In genomic region chr9:134607971-134608370, GRCh38 we compare ENCODE assay signal across 24 cellular contexts. TPM values are rescaled to one million over a fixed set of nuclear protein-coding genes. Genes with fewer than 3 reads are reported as not detected.
DNase-seq lines count a peak whose midpoint lies in the region; ATAC-seq and TF ChIP-seq lines count a peak whose summit lies in the region.
"Had no signal": no experiment of that assay in that cellular context is flagged by ENCODE, and none has a peak within 500 bp of the region (broad histone marks: within the 10 kb centered on the region; RNA-seq: fewer than 3 reads in every experiment).

No MANE protein-coding gene starts in this region.

- H3K9ac ChIP-seq in endodermal cell (ENCODE audit: extremely low read depth, low read length, poor library complexity, severe bottlenecking) = no peak overlapping the region

- CTCF ChIA-PET in activated CD4-positive, alpha-beta memory T cell treated with anti-CD3 and anti-CD28 coated beads for 36 hours (lab: Charles Lee) = no interaction called here
- CTCF ChIA-PET in activated CD4-positive, alpha-beta memory T cell treated with anti-CD3 and anti-CD28 coated beads, Interleukin-2, amount 10 ng/mL, durations not matched to agents 7 days and 5 days (lab: Charles Lee) = no interaction called here
- CTCF ChIA-PET in activated naive CD4-positive, alpha-beta T cell treated with anti-CD3 and anti-CD28 coated beads for 36 hours (lab: Charles Lee) = no interaction called here

- intact Hi-C loops in activated CD4-positive, alpha-beta memory T cell treated with anti-CD3 and anti-CD28 coated beads for 36 hours (cut with micrococcal nuclease) = no loop called here
- intact Hi-C loops in activated naive CD4-positive, alpha-beta T cell treated with anti-CD3 and anti-CD28 coated beads for 36 hours (cut with micrococcal nuclease) = no loop called here

- no peaks in the 10 kb centered on the region for H3K4me1 Mint-ChIP-seq in activated CD4-positive, alpha-beta memory T cell treated with anti-CD3 and anti-CD28 coated beads for 36 hours (ENCODE audit: low read depth)
- H3K4me1 Mint-ChIP-seq in activated CD4-positive, alpha-beta memory T cell treated with anti-CD3 and anti-CD28 coated beads, Interleukin-2, amount 10 ng/mL, durations not matched to agents 7 days and 5 days = no peaks in the 10 kb centered on the region
- H3K4me1 Mint-ChIP-seq in endodermal cell (no peaks in the 10 kb centered on the region), osteocyte (ENCODE audit: unreplicated experiment) (peaks cover 46% of the 10 kb centered on the region)
- H3K4me1 Mint-ChIP-seq in activated naive CD4-positive, alpha-beta T cell treated with anti-CD3 and anti-CD28 coated beads for 36 hours (ENCODE audit: low read depth) = no peaks in the 10 kb centered on the region
- H3K4me1 Mint-ChIP-seq: stimulated activated naive CD8-positive, alpha-beta T cell treated with anti-CD3 and anti-CD28 coated beads, Interleukin-15, amount 100 ng/mL, for 72 hours had no signal

- DNase-seq in activated CD4-positive, alpha-beta memory T cell treated with anti-CD3 and anti-CD28 coated beads for 36 hours = peak; percentile 1
- DNase-seq in activated CD4-positive, alpha-beta memory T cell treated with anti-CD3 and anti-CD28 coated beads, Interleukin-2, amount 10 ng/mL, durations not matched to agents 7 days and 5 days = no peak
- DNase-seq in SJCRH30 (peak; percentile 73 to 79), endodermal cell (peak; percentile 20), osteocyte (ENCODE audit: extremely low spot score, unreplicated experiment) (peak; percentile 11)
- DNase-seq in activated naive CD4-positive, alpha-beta T cell treated with anti-CD3 and anti-CD28 coated beads for 36 hours = no peak
- DNase-seq: activated naive CD4-positive, alpha-beta T cell treated with anti-CD3 and anti-CD28 coated beads, Interleukin-2, amount 50 U/mL, for 16 hours; anterior cingulate cortex; central memory CD4-positive, alpha-beta T cell; DMS153; hippocampal formation; NCI-H524; nephron progenitor cell; sigmoid colon; stimulated activated naive CD8-positive, alpha-beta T cell treated with anti-CD3 and anti-CD28 coated beads, Interleukin-15, amount 100 ng/mL, for 72 hours; transverse colon had no signal

- H3K27ac ChIP-seq in SJCRH30 = peak overlapping the region; percentile 19; the same call in 1 of the 2 replicates
- H3K27ac ChIP-seq in endodermal cell (ENCODE audit: low read depth, low read length) = no peak overlapping the region
- H3K27ac ChIP-seq: 22Rv1, dorsolateral prefrontal cortex, sigmoid colon, transverse colon had no signal

- no peak overlapping the region for H3K27ac Mint-ChIP-seq in activated CD4-positive, alpha-beta memory T cell treated with anti-CD3 and anti-CD28 coated beads for 36 hours
- no peak overlapping the region for H3K27ac Mint-ChIP-seq in activated CD4-positive, alpha-beta memory T cell treated with anti-CD3 and anti-CD28 coated beads, Interleukin-2, amount 10 ng/mL, durations not matched to agents 7 days and 5 days
- no peak overlapping the region for H3K27ac Mint-ChIP-seq in endodermal cell
- H3K27ac Mint-ChIP-seq in osteocyte (ENCODE audit: unreplicated experiment) = peak overlapping the region; percentile 23
- no peak overlapping the region for H3K27ac Mint-ChIP-seq in activated naive CD4-positive, alpha-beta T cell treated with anti-CD3 and anti-CD28 coated beads for 36 hours
- H3K27ac Mint-ChIP-seq: nephron progenitor cell; stimulated activated naive CD8-positive, alpha-beta T cell treated with anti-CD3 and anti-CD28 coated beads, Interleukin-15, amount 100 ng/mL, for 72 hours; T-helper 1 cell treated with Interleukin-12 subunit alpha and Interleukin-12 subunit beta and Interleukin-4 antibody, amounts not matched to agents 30 μg/mL and 1 μg/mL, for 36 hours had no signal

- H3K36me3 Mint-ChIP-seq in activated CD4-positive, alpha-beta memory T cell treated with anti-CD3 and anti-CD28 coated beads for 36 hours = peaks cover 5% of the 10 kb centered on the region
- H3K36me3 Mint-ChIP-seq in activated CD4-positive, alpha-beta memory T cell treated with anti-CD3 and anti-CD28 coated beads, Interleukin-2, amount 10 ng/mL, durations not matched to agents 7 days and 5 days (ENCODE audit: low read depth) = no peaks in the 10 kb centered on the region
- H3K36me3 Mint-ChIP-seq in endodermal cell (ENCODE audit: low read depth) (no peaks in the 10 kb centered on the region), osteocyte (ENCODE audit: unreplicated experiment) (peaks cover 12% of the 10 kb centered on the region)
- H3K36me3 Mint-ChIP-seq in activated naive CD4-positive, alpha-beta T cell treated with anti-CD3 and anti-CD28 coated beads for 36 hours (ENCODE audit: low read depth) = peaks cover 2% of the 10 kb centered on the region

- H3K4me3 ChIP-seq in SJCRH30 = no peak overlapping the region; the same call in 1 of the 2 replicates
- H3K4me3 ChIP-seq in endodermal cell (ENCODE audit: low read length) = no peak overlapping the region
- H3K4me3 ChIP-seq: dorsolateral prefrontal cortex, sigmoid colon, transverse colon had no signal

- H3K36me3 ChIP-seq in SJCRH30 (no peaks in the 10 kb centered on the region), endodermal cell (ENCODE audit: control insufficient read depth, insufficient read depth, low read length) (no peaks in the 10 kb centered on the region)
- H3K36me3 ChIP-seq: sigmoid colon, transverse colon had no signal

- TF ChIP-seq CTCF in endodermal cell (conservative IDR thresholded peaks at IDR 0.05) (no peak), osteocyte (IDR thresholded peaks at IDR 0.05) (no peak)

- 50 to 91% methylated on average over 1 to 4 of the region's 4 CpGs for WGBS in endodermal cell (ENCODE audit: insufficient coverage in 1 of 2, insufficient read length in 1 of 2), 2 experiments

- no peaks in the 10 kb centered on the region for H3K9me3 ChIP-seq in SJCRH30 (replicated peaks)
- peaks cover 12% of the 10 kb centered on the region for H3K9me3 ChIP-seq in endodermal cell (ENCODE audit: control insufficient read depth, low read length)

- H3K27me3 ChIP-seq in SJCRH30 (no peaks in the 10 kb centered on the region), endodermal cell (ENCODE audit: control insufficient read depth, insufficient read depth, low read length, poor library complexity, severe bottlenecking) (no peaks in the 10 kb centered on the region)
- H3K27me3 ChIP-seq: sigmoid colon, transverse colon had no signal

- POLR2A ChIA-PET in activated CD4-positive, alpha-beta memory T cell treated with anti-CD3 and anti-CD28 coated beads for 36 hours (lab: Charles Lee) = no interaction called here
- POLR2A ChIA-PET in activated CD4-positive, alpha-beta memory T cell treated with anti-CD3 and anti-CD28 coated beads, Interleukin-2, amount 10 ng/mL, durations not matched to agents 7 days and 5 days (lab: Charles Lee) = no interaction called here

- H3K4me3 Mint-ChIP-seq in activated CD4-positive, alpha-beta memory T cell treated with anti-CD3 and anti-CD28 coated beads for 36 hours = no peak overlapping the region
- H3K4me3 Mint-ChIP-seq in activated CD4-positive, alpha-beta memory T cell treated with anti-CD3 and anti-CD28 coated beads, Interleukin-2, amount 10 ng/mL, durations not matched to agents 7 days and 5 days = no peak overlapping the region
- no peak overlapping the region for H3K4me3 Mint-ChIP-seq in endodermal cell
- no peak overlapping the region for H3K4me3 Mint-ChIP-seq in osteocyte (ENCODE audit: unreplicated experiment)
- H3K4me3 Mint-ChIP-seq in activated naive CD4-positive, alpha-beta T cell treated with anti-CD3 and anti-CD28 coated beads for 36 hours = no peak overlapping the region
- H3K4me3 Mint-ChIP-seq: nephron progenitor cell; stimulated activated naive CD8-positive, alpha-beta T cell treated with anti-CD3 and anti-CD28 coated beads, Interleukin-15, amount 100 ng/mL, for 72 hours; T-helper 1 cell treated with Interleukin-12 subunit alpha and Interleukin-12 subunit beta and Interleukin-4 antibody, amounts not matched to agents 30 μg/mL and 1 μg/mL, for 36 hours had no signal

- H3K9me3 Mint-ChIP-seq in activated CD4-positive, alpha-beta memory T cell treated with anti-CD3 and anti-CD28 coated beads for 36 hours = peaks cover 11% of the 10 kb centered on the region
- H3K9me3 Mint-ChIP-seq in activated CD4-positive, alpha-beta memory T cell treated with anti-CD3 and anti-CD28 coated beads, Interleukin-2, amount 10 ng/mL, durations not matched to agents 7 days and 5 days = peaks cover 8% of the 10 kb centered on the region
- peaks cover 14% of the 10 kb centered on the region for H3K9me3 Mint-ChIP-seq in endodermal cell
- H3K9me3 Mint-ChIP-seq in osteocyte (ENCODE audit: unreplicated experiment) = peaks cover 13% of the 10 kb centered on the region
- peaks cover 11% of the 10 kb centered on the region for H3K9me3 Mint-ChIP-seq in activated naive CD4-positive, alpha-beta T cell treated with anti-CD3 and anti-CD28 coated beads for 36 hours

- H3K27me3 Mint-ChIP-seq in activated CD4-positive, alpha-beta memory T cell treated with anti-CD3 and anti-CD28 coated beads for 36 hours = peaks cover 11% of the 10 kb centered on the region
- H3K27me3 Mint-ChIP-seq in activated CD4-positive, alpha-beta memory T cell treated with anti-CD3 and anti-CD28 coated beads, Interleukin-2, amount 10 ng/mL, durations not matched to agents 7 days and 5 days = peaks cover 5% of the 10 kb centered on the region
- no peaks in the 10 kb centered on the region for H3K27me3 Mint-ChIP-seq in endodermal cell (ENCODE audit: insufficient read depth)
- H3K27me3 Mint-ChIP-seq in osteocyte (ENCODE audit: unreplicated experiment) = no peaks in the 10 kb centered on the region
- peaks cover 13% of the 10 kb centered on the region for H3K27me3 Mint-ChIP-seq in activated naive CD4-positive, alpha-beta T cell treated with anti-CD3 and anti-CD28 coated beads for 36 hours (ENCODE audit: low read depth)
- H3K27me3 Mint-ChIP-seq: stimulated activated naive CD8-positive, alpha-beta T cell treated with anti-CD3 and anti-CD28 coated beads, Interleukin-15, amount 100 ng/mL, for 72 hours had no signal

- peaks cover 14% of the 10 kb centered on the region for H3K4me1 ChIP-seq in SJCRH30
- no peaks in the 10 kb centered on the region for H3K4me1 ChIP-seq in endodermal cell (ENCODE audit: control insufficient read depth, insufficient read depth, low read length)
- H3K4me1 ChIP-seq: transverse colon had no signal

- ATAC-seq in GM18870 (IDR thresholded peaks at IDR 0.05; ENCODE audit: unreplicated experiment) = no peak
- no peak for ATAC-seq in GM18520 (IDR thresholded peaks at IDR 0.05; ENCODE audit: unreplicated experiment)
- ATAC-seq: Panc1; stimulated activated naive CD8-positive, alpha-beta T cell treated with anti-CD3 and anti-CD28 coated beads, Interleukin-15, amount 100 ng/mL, for 72 hours had no signal

RNA-seq across cellular contexts. Expression of gene COL5A1, which starts 33.6 kb away (rescaled TPM):
- total RNA-seq in activated CD4-positive, alpha-beta memory T cell treated with anti-CD3 and anti-CD28 coated beads for 36 hours = under 1 TPM; 0.12 to 0.19 TPM
- total RNA-seq in activated CD4-positive, alpha-beta memory T cell treated with anti-CD3 and anti-CD28 coated beads, Interleukin-2, amount 10 ng/mL, durations not matched to agents 7 days and 5 days = under 1 TPM; 0.10 to 0.13 TPM
- total RNA-seq in SJCRH30 (2014; rRNA removed; shearing (Covaris generic)) = 30.9 and 32.1 TPM in 2 replicates
- 10 to 100 TPM; 65.3 to 76.6 TPM for total RNA-seq in endodermal cell
- polyA plus RNA-seq in endodermal cell (2013, experiment 1 of 2) = 47.5 TPM
- polyA plus RNA-seq in endodermal cell (2013, experiment 2 of 2) = 53.7 TPM
- 1,552 and 1,672 TPM in 2 replicates for total RNA-seq in osteocyte
- under 1 TPM in 1 of 2 experiments, not detected in 1; 0.10 TPM for total RNA-seq in activated naive CD4-positive, alpha-beta T cell treated with anti-CD3 and anti-CD28 coated beads for 36 hours
- total RNA-seq: activated CD8-positive, alpha-beta memory T cell treated with anti-CD3 and anti-CD28 coated beads for 36 hours; SK-MEL-5 had no signal

Comparison
In these comparisons a context has a peak if more than half of its experiments do, and no peak if none do; other contexts are left out.
1. DNase-seq: peak in activated CD4-positive, alpha-beta memory T cell treated with anti-CD3 and anti-CD28 coated beads for 36 hours (single experiment), SJCRH30 (2 of 2), endodermal cell (single experiment) and osteocyte (single experiment); none in activated CD4-positive, alpha-beta memory T cell treated with anti-CD3 and anti-CD28 coated beads, Interleukin-2, amount 10 ng/mL, durations not matched to agents 7 days and 5 days (single experiment) and activated naive CD4-positive, alpha-beta T cell treated with anti-CD3 and anti-CD28 coated beads for 36 hours (single experiment).
2. RNA of gene COL5A1, which starts 33.6 kb away (total RNA-seq): 1,552 to 1,672 TPM in osteocyte, 65.3 to 76.6 TPM in endodermal cell and 30.9 to 32.1 TPM in SJCRH30; 0.12 to 0.19 TPM in activated CD4-positive, alpha-beta memory T cell treated with anti-CD3 and anti-CD28 coated beads for 36 hours, 0.10 to 0.13 TPM in activated CD4-positive, alpha-beta memory T cell treated with anti-CD3 and anti-CD28 coated beads, Interleukin-2, amount 10 ng/mL, durations not matched to agents 7 days and 5 days and 0.10 TPM in activated naive CD4-positive, alpha-beta T cell treated with anti-CD3 and anti-CD28 coated beads for 36 hours; every median in the first group is over 10 times any median in the second.